In the genomic region with DNA sequence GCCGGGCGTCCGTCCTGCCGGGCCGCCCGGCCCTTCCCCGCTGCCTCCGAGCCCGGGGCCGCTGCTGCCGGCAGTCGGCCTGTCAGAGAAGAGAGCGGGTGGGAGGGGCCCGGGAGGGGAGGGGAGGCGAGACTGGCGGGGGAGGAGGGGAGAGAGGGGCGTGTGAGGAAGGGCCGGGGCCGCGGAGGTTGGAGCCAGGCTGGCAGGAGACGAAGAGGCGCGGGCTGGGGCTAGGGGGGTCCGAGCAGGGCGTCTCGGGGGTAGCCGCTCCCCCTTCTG, we compare ENCODE assay signal across 1 cellular context.
TF ChIP-seq lines count a peak whose summit lies in the region.

No MANE protein-coding gene starts in this region.

TF ChIP-seq in IMR-90, 13 proteins besides CTCF, POLR2A, EP300 and RAD21:
- no peak for TF ChIP-seq MAFK (IDR thresholded peaks at IDR 0.05; ENCODE audit: low read depth, low read length)
- no peak for TF ChIP-seq SMC3 (IDR thresholded peaks at IDR 0.05; ENCODE audit: low read depth, low read length)
- no peak for TF ChIP-seq CEBPB (IDR thresholded peaks at IDR 0.05; ENCODE audit: low read depth, low read length)
